Comparison of ENCODE assay signal across 18 cellular contexts in genomic region chr13:41609828-41610227, GRCh38.
DNase-seq lines count a peak whose midpoint lies in the region; ATAC-seq and TF ChIP-seq lines count a peak whose summit lies in the region.
"Had no signal": no experiment of that assay in that cellular context is flagged by ENCODE, and none has a peak within 500 bp of the region (broad histone marks: within the 10 kb centered on the region; RNA-seq: fewer than 3 reads in every experiment).

No MANE protein-coding gene starts in this region.

- H3K79me1 ChIP-seq in mesenchymal stem cell (replicated peaks; ENCODE audit: low read length, poor library complexity, severe bottlenecking) = no peaks in the 10 kb centered on the region

- in situ Hi-C loops in brain microvascular endothelial cell (cut with HindIII; ENCODE audit: low pct_ligation_motif_present, low sequenced_read_pairs) = no loop called here

- no peaks in the 10 kb centered on the region for H3K36me3 ChIP-seq in brain microvascular endothelial cell (replicated peaks)
- H3K36me3 ChIP-seq in mesenchymal stem cell (ENCODE audit: control insufficient read depth in 1 of 2, insufficient read depth in 2 of 2, low read depth in 1 of 2, low read length in 2 of 2) = peaks cover 0 to 17% of the 10 kb centered on the region in 2 experiments
- H3K36me3 ChIP-seq: pancreas had no signal

- ATAC-seq in HG02759 (IDR thresholded peaks at IDR 0.05; ENCODE audit: unreplicated experiment) = no peak

- no peak overlapping the region for H3K4me3 Mint-ChIP-seq in T-helper 2 cell treated with Interferon-gamma antibody and Interleukin-4, amounts not matched to agents 5 μg/mL and 100 μg/mL, for 36 hours
- H3K4me3 Mint-ChIP-seq: activated naive CD8-positive, alpha-beta T cell; activated T-helper 1 cell treated with anti-CD3 and anti-CD28 coated beads, Interleukin-12 subunit alpha, Interleukin-12 subunit beta, Interleukin-2, Interleukin-4 antibody, amounts not matched to agents 30 ng/mL and 10 ng/mL and 1 ng/mL, durations not matched to agents 14 hours and 24 hours and 36 hours; brain; stimulated activated naive CD8-positive, alpha-beta T cell treated with anti-CD3 and anti-CD28 coated beads, Interleukin-15, Interleukin-2, amounts not matched to agents 100 ng/mL and 50 ng/mL, for 24 hours had no signal

- TF ChIP-seq CTCF in brain microvascular endothelial cell (IDR thresholded peaks at IDR 0.05; ENCODE audit: low read depth, low read length, missing control alignments) = no peak

- H3K4ac ChIP-seq in mesenchymal stem cell (ENCODE audit: low read depth in 1 of 2, low read length in 2 of 2) = no peak overlapping the region

- peak overlapping the region; percentile 61 for H3K27ac ChIP-seq in brain microvascular endothelial cell
- no peak overlapping the region for H3K27ac ChIP-seq in mesenchymal stem cell (ENCODE audit: low read length, poor library complexity, severe bottlenecking)
- peak overlapping the region; percentile 18 for H3K27ac ChIP-seq in temporal lobe (ENCODE audit: low read depth, low read length)

- no peaks in the 10 kb centered on the region for H3K27me3 Mint-ChIP-seq in T-helper 2 cell treated with Interferon-gamma antibody and Interleukin-4, amounts not matched to agents 5 μg/mL and 100 μg/mL, for 36 hours (ENCODE audit: low read depth)
- H3K27me3 Mint-ChIP-seq: activated naive CD8-positive, alpha-beta T cell; brain; stimulated activated naive CD8-positive, alpha-beta T cell treated with anti-CD3 and anti-CD28 coated beads, Interleukin-15, Interleukin-2, amounts not matched to agents 100 ng/mL and 50 ng/mL, for 24 hours had no signal

- H4K91ac ChIP-seq in mesenchymal stem cell (ENCODE audit: low read length) = no peak overlapping the region

- no peak overlapping the region for H2BK120ac ChIP-seq in mesenchymal stem cell (ENCODE audit: low read depth, low read length)

- no peak overlapping the region for H2AFZ ChIP-seq in mesenchymal stem cell (ENCODE audit: low read depth, low read length)

- peaks cover 13% of the 10 kb centered on the region for H3K4me1 ChIP-seq in mesenchymal stem cell (ENCODE audit: control insufficient read depth, insufficient read depth, low read depth, low read length)
- H3K4me1 ChIP-seq: pancreas had no signal

- H3K23ac ChIP-seq in mesenchymal stem cell (ENCODE audit: low read length in 2 of 2) = no peak overlapping the region

- H3K4me3 ChIP-seq in brain microvascular endothelial cell (ENCODE audit: low read depth, low read length) = no peak overlapping the region
- H3K4me3 ChIP-seq in mesenchymal stem cell (ENCODE audit: insufficient read depth in 1 of 2, low read depth in 1 of 2, low read length in 2 of 2) = no peak overlapping the region
- H3K4me3 ChIP-seq: HAP-1, pancreas had no signal

- no peak overlapping the region for H2BK12ac ChIP-seq in mesenchymal stem cell (ENCODE audit: low read length in 2 of 2)

- H2BK15ac ChIP-seq in mesenchymal stem cell (ENCODE audit: low read depth, poor library complexity, severe bottlenecking) = no peak overlapping the region

- no peak overlapping the region for H3K4me2 ChIP-seq in mesenchymal stem cell (ENCODE audit: low read length, poor library complexity, severe bottlenecking)

- H3K27me3 ChIP-seq in brain microvascular endothelial cell (replicated peaks) (no peaks in the 10 kb centered on the region), mesenchymal stem cell (ENCODE audit: control insufficient read depth in 1 of 2, insufficient read depth in 1 of 2, low read length in 2 of 2) (no peaks in the 10 kb centered on the region)
- H3K27me3 ChIP-seq: pancreas had no signal

- peak overlapping the region; percentile 38 for H3K27ac Mint-ChIP-seq in T-helper 2 cell treated with Interferon-gamma antibody and Interleukin-4, amounts not matched to agents 5 μg/mL and 100 μg/mL, for 36 hours
- H3K27ac Mint-ChIP-seq: activated naive CD8-positive, alpha-beta T cell; activated T-helper 1 cell treated with anti-CD3 and anti-CD28 coated beads, Interleukin-12 subunit alpha, Interleukin-12 subunit beta, Interleukin-2, Interleukin-4 antibody, amounts not matched to agents 30 ng/mL and 10 ng/mL and 1 ng/mL, durations not matched to agents 14 hours and 24 hours and 36 hours; stimulated activated naive CD8-positive, alpha-beta T cell treated with anti-CD3 and anti-CD28 coated beads, Interleukin-15, Interleukin-2, amounts not matched to agents 100 ng/mL and 50 ng/mL, for 24 hours had no signal

- DNase-seq in T-helper 2 cell treated with Interferon-gamma antibody and Interleukin-4, amounts not matched to agents 5 μg/mL and 100 μg/mL, for 36 hours (ENCODE audit: low spot score) = no peak
- DNase-seq in T-helper 2 cell (no peak), brain microvascular endothelial cell (no peak), mesenchymal stem cell (no peak), nucleus accumbens (lab: John Stamatoyannopoulos, UW) (no peak), posterior vena cava (ENCODE audit: low spot score) (no peak)
- DNase-seq: activated CD4-positive, CD25-positive, alpha-beta regulatory T cell; cortex of kidney; OCI-M1; pancreas; T-helper 9 cell had no signal

- H3K9ac ChIP-seq in mesenchymal stem cell (ENCODE audit: low read length) = peak overlapping the region; percentile 61

- H3K9me3 Mint-ChIP-seq in T-helper 2 cell treated with Interferon-gamma antibody and Interleukin-4, amounts not matched to agents 5 μg/mL and 100 μg/mL, for 36 hours = no peaks in the 10 kb centered on the region
- H3K9me3 Mint-ChIP-seq: activated T-helper 1 cell treated with anti-CD3 and anti-CD28 coated beads, Interleukin-12 subunit alpha, Interleukin-12 subunit beta, Interleukin-2, Interleukin-4 antibody, amounts not matched to agents 30 ng/mL and 10 ng/mL and 1 ng/mL, durations not matched to agents 14 hours and 24 hours and 36 hours; brain; stimulated activated naive CD8-positive, alpha-beta T cell treated with anti-CD3 and anti-CD28 coated beads, Interleukin-15, Interleukin-2, amounts not matched to agents 100 ng/mL and 50 ng/mL, for 24 hours had no signal

- H3K18ac ChIP-seq in mesenchymal stem cell (ENCODE audit: low read depth in 1 of 2, low read length in 2 of 2) = no peak overlapping the region

- no peaks in the 10 kb centered on the region for H3K4me1 Mint-ChIP-seq in T-helper 2 cell treated with Interferon-gamma antibody and Interleukin-4, amounts not matched to agents 5 μg/mL and 100 μg/mL, for 36 hours (ENCODE audit: low read depth)

- WGBS in mesenchymal stem cell = 100% methylated on average over 3 of the region's 4 CpGs

- no peak overlapping the region for H2AK5ac ChIP-seq in mesenchymal stem cell (ENCODE audit: low read length, severe bottlenecking)

- no peak overlapping the region for H3K14ac ChIP-seq in mesenchymal stem cell (ENCODE audit: low read length in 2 of 2)

- H3K9me3 ChIP-seq in mesenchymal stem cell (ENCODE audit: control insufficient read depth, low read length) = no peaks in the 10 kb centered on the region
- H3K9me3 ChIP-seq: HAP-1, pancreas had no signal

- intact Hi-C loops in posterior vena cava (cut with DNase I) = no loop called here

- peaks cover 11% of the 10 kb centered on the region for H3K36me3 Mint-ChIP-seq in T-helper 2 cell treated with Interferon-gamma antibody and Interleukin-4, amounts not matched to agents 5 μg/mL and 100 μg/mL, for 36 hours (ENCODE audit: low read depth)

- H4K8ac ChIP-seq in mesenchymal stem cell (ENCODE audit: low read length) = no peak overlapping the region

- no peak overlapping the region for H2BK5ac ChIP-seq in mesenchymal stem cell (ENCODE audit: low read depth, low read length, poor library complexity, severe bottlenecking)
